Comparison of ENCODE assay signal across 27 cellular contexts in genomic region chr18:22020127-22020866, GRCh38.
DNase-seq lines count a peak whose midpoint lies in the region; ATAC-seq, FAIRE-seq and TF ChIP-seq lines count a peak whose summit lies in the region.
"Had no signal": no experiment of that assay in that cellular context is flagged by ENCODE, and none has a peak within 500 bp of the region (broad histone marks: within the 10 kb centered on the region; RNA-seq: fewer than 3 reads in every experiment).

No MANE protein-coding gene starts in this region.

- H2BK15ac ChIP-seq in mesendoderm (replicated peaks; ENCODE audit: low read depth) = no peak overlapping the region

- H2BK5ac ChIP-seq in mesendoderm (ENCODE audit: low read length) = peak overlapping the region; percentile 98

- H3K27ac ChIP-seq in body of pancreas (peak overlapping the region; percentile 69 to 88 (median 78)), mesendoderm (ENCODE audit: low read depth, low read length) (peak overlapping the region; percentile 92), small intestine (ENCODE audit: low read depth in 1 of 2, low read length in 1 of 2) (peak overlapping the region in 1 of 2 donors; percentile 36), dorsolateral prefrontal cortex (no peak overlapping the region)
- H3K27ac ChIP-seq: epithelial cell of prostate, suprapubic skin, vagina had no signal

- TF ChIP-seq CTCF in body of pancreas (IDR thresholded peaks at IDR 0.05) = no peak
- TF ChIP-seq CTCF in dorsolateral prefrontal cortex (IDR thresholded peaks at IDR 0.05 in 54 of 56, conservative IDR thresholded peaks at IDR 0.05 in 2 of 56; ENCODE audit: low read depth in 1 of 56, partially characterized antibody in 56 of 56) = no peak

- intact Hi-C loops in body of pancreas (cut with DNase I) (no loop called here), dorsolateral prefrontal cortex (cut with DNase I) (no loop called here)

- H3K4ac ChIP-seq in mesendoderm (ENCODE audit: low read depth, low read length) = peak overlapping the region; percentile 60

- H3K4me1 ChIP-seq in body of pancreas = peaks cover 46% of the 10 kb centered on the region
- peaks cover 10% of the 10 kb centered on the region for H3K4me1 ChIP-seq in mesendoderm (ENCODE audit: control insufficient read depth, low read depth, low read length)
- H3K4me1 ChIP-seq in small intestine (ENCODE audit: control insufficient read depth in 2 of 2, insufficient read depth in 1 of 2, low read depth in 1 of 2, low read length in 1 of 2) = peaks cover 6 to 11% of the 10 kb centered on the region in 2 donors
- H3K4me1 ChIP-seq: suprapubic skin, vagina had no signal

- no peak for FAIRE-seq in small intestine (lab: Jason Lieb, UNC)
- FAIRE-seq: D721Med had no signal

- peak overlapping the region; percentile 21 for H4K5ac ChIP-seq in mesendoderm (ENCODE audit: low read length)

- H2AK5ac ChIP-seq in mesendoderm (ENCODE audit: low read length) = peak overlapping the region; percentile 99

- peak overlapping the region; percentile 62 for H3K9ac ChIP-seq in mesendoderm (ENCODE audit: low read length)

- H3K4me2 ChIP-seq in mesendoderm (ENCODE audit: low read length) = no peak overlapping the region

- peak overlapping the region; percentile 88 for H3K56ac ChIP-seq in mesendoderm (ENCODE audit: low read length)

- H4K8ac ChIP-seq in mesendoderm (ENCODE audit: low read depth, low read length) = no peak overlapping the region

- peak overlapping the region; percentile 77 for H3K18ac ChIP-seq in mesendoderm (ENCODE audit: low read length)

- ATAC-seq in body of pancreas (peak; percentile 60), HG03565 (IDR thresholded peaks at IDR 0.05; ENCODE audit: unreplicated experiment) (no peak)
- ATAC-seq: Panc1 had no signal

- no peak for TF ChIP-seq POLR2A in body of pancreas (IDR thresholded peaks at IDR 0.05)

- no peaks in the 10 kb centered on the region for H3K36me3 ChIP-seq in body of pancreas (replicated peaks in 1 of 2; ENCODE audit: insufficient read depth in 1 of 2, low read depth in 2 of 2)
- H3K36me3 ChIP-seq in mesendoderm (ENCODE audit: control insufficient read depth, insufficient read depth, low read length) = no peaks in the 10 kb centered on the region
- H3K36me3 ChIP-seq in small intestine (ENCODE audit: control insufficient read depth in 2 of 2, insufficient read depth in 2 of 2, low read length in 2 of 2) = no peaks in the 10 kb centered on the region
- H3K36me3 ChIP-seq: suprapubic skin, vagina had no signal

- H3K23ac ChIP-seq in mesendoderm (ENCODE audit: low read length) = no peak overlapping the region

- H3K9me3 ChIP-seq in body of pancreas (no peaks in the 10 kb centered on the region), small intestine (ENCODE audit: control insufficient read depth, low read depth) (no peaks in the 10 kb centered on the region)
- H3K9me3 ChIP-seq: suprapubic skin, vagina had no signal

- H3K79me2 ChIP-seq in mesendoderm (ENCODE audit: control insufficient read depth, insufficient read depth, low read length) = no peaks in the 10 kb centered on the region

- peak overlapping the region; percentile 73 for H2BK120ac ChIP-seq in mesendoderm (ENCODE audit: low read depth, low read length)

- WGBS in body of pancreas, 2 donors = 20 to 24% methylated on average over 10 to 12 of the region's 12 CpGs
- WGBS in mesendoderm (ENCODE audit: extremely low coverage, insufficient coverage, low lambda C conversion rate) = no CpG with 5 or more reads among the region's 12 CpGs
- 8 to 51% (median 33%) methylated on average over 12 of the region's 12 CpGs for WGBS in small intestine, 3 donors

- DNase-seq in ELF-1 (ENCODE audit: low read depth, low spot score) (peak; percentile 92), body of pancreas (peak in 3 of 4 donors; percentile 55 to 58 (median 56)), mesendoderm (peak; percentile 78), small intestine (peak; percentile 72), amniotic stem cell (lab: John Stamatoyannopoulos, UW) (no peak), dorsolateral prefrontal cortex (no peak)
- no peak for DNase-seq in activated CD4-positive, alpha-beta T cell treated with anti-CD3 and anti-CD28 coated beads, Interleukin-2, amount 50 U/mL, for 48 hours
- DNase-seq: ACHN; activated CD4-positive, alpha-beta memory T cell treated with anti-CD3 and anti-CD28 coated beads, Interleukin-2, amount 10 ng/mL, durations not matched to agents 7 days and 5 days; activated effector memory CD4-positive, alpha-beta T cell treated with Interleukin-2 at 50 U/mL for 16 hours; activated naive CD8-positive, alpha-beta T cell treated with anti-CD3 and anti-CD28 coated beads for 36 hours; cerebellar nuclear complex; EL; Karpas-422; mesenchymal stem cell; MV-4-11; NCI-H526; SIG-M5; stimulated activated CD4-positive, alpha-beta T cell treated with anti-CD3 and anti-CD28 coated beads, Interleukin-1b, Interleukin-23, amount 100 ng/mL, for 48 hours; SW 1271; T1000 had no signal

- H3K4me3 ChIP-seq in body of pancreas (no peak overlapping the region), mesendoderm (ENCODE audit: low read length) (no peak overlapping the region), small intestine (ENCODE audit: low read depth in 1 of 2, low read length in 2 of 2) (no peak overlapping the region), dorsolateral prefrontal cortex (no peak overlapping the region)
- H3K4me3 ChIP-seq: suprapubic skin, vagina had no signal

- no peaks in the 10 kb centered on the region for H3K27me3 ChIP-seq in body of pancreas
- no peaks in the 10 kb centered on the region for H3K27me3 ChIP-seq in mesendoderm (ENCODE audit: insufficient read depth, low read length, poor library complexity)
- H3K27me3 ChIP-seq in small intestine (ENCODE audit: control insufficient read depth in 2 of 2, insufficient read depth in 2 of 2, low read length in 2 of 2) = no peaks in the 10 kb centered on the region
- peaks cover 0 to 2% (median 0%) of the 10 kb centered on the region in 45 donors for H3K27me3 ChIP-seq in dorsolateral prefrontal cortex
- H3K27me3 ChIP-seq: suprapubic skin, vagina had no signal

- H3K79me1 ChIP-seq in mesendoderm (ENCODE audit: low read length) = no peaks in the 10 kb centered on the region

Comparison
In these comparisons a context has a peak if more than half of its experiments do, and no peak if none do; other contexts are left out.
1. DNase-seq: peak in ELF-1 (single experiment), body of pancreas (3 of 4), mesendoderm (single experiment) and small intestine (single experiment); none in amniotic stem cell (single experiment), dorsolateral prefrontal cortex (0 of 10) and activated CD4-positive, alpha-beta T cell treated with anti-CD3 and anti-CD28 coated beads, Interleukin-2, amount 50 U/mL, for 48 hours (0 of 2).
2. H3K27ac ChIP-seq: peak in body of pancreas (4 of 4) and mesendoderm (single experiment); none in dorsolateral prefrontal cortex (0 of 59).